ENCODE assay signal across 17 cellular contexts in the genomic region with DNA sequence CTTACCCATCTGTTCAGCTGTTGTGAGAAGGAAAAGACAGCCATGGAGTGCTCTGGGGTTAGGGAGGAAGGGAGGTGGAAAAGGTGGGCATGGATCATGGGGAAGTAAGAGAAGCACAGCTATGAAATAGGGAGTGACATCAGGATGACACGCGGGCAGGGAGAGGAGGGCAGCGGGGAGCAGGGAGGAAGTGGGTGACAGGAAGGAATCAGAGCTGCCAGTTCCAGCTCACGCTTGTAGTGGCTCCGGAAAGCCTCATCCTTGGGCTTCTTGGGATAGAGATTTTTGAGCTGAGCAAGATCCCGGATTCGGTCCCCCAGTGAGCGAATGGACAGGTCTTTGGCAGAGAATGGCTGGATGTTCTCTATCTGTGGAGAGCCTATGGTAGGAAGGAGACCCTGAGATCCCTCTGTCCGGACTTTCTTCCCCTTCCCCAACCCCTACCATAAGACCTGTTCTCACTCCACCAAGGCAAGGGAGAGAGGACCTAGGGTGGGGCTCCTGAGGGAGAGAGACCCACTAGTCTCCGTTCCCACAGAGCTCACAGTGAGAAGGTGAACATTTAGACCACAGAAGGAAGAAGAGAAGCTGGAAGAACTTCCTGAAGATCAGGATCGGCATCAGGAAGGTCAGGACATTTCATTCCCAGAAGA. TPM values are rescaled to one million over a fixed set of nuclear protein-coding genes. Genes with fewer than 3 reads are reported as not detected.
DNase-seq lines count a peak whose midpoint lies in the region; ATAC-seq, FAIRE-seq and TF ChIP-seq lines count a peak whose summit lies in the region.
"Had no signal": no experiment of that assay in that cellular context is flagged by ENCODE, and none has a peak within 500 bp of the region (broad histone marks: within the 10 kb centered on the region; RNA-seq: fewer than 3 reads in every experiment).

No MANE protein-coding gene starts in this region.

- H3K27me3 ChIP-seq in endothelial cell of umbilical vein (ENCODE audit: control insufficient read depth in 2 of 2, insufficient read depth in 2 of 2, low read length in 2 of 2) = no peaks in the 10 kb centered on the region
- no peaks in the 10 kb centered on the region for H3K27me3 ChIP-seq in right cardiac atrium (ENCODE audit: control insufficient read depth, insufficient read depth)
- H3K27me3 ChIP-seq in hepatocyte = no peaks in the 10 kb centered on the region

- no peak overlapping the region for H2AFZ ChIP-seq in endothelial cell of umbilical vein (ENCODE audit: low read depth, low read length)
- H2AFZ ChIP-seq in hepatocyte = no peak overlapping the region

- H3K9ac ChIP-seq in endothelial cell of umbilical vein (replicated peaks; ENCODE audit: extremely low read depth, insufficient read depth, low read length) = no peak overlapping the region

- POLR2A ChIA-PET in activated CD4-positive, alpha-beta T cell treated with anti-CD3 and anti-CD28 coated beads for 36 hours (lab: Charles Lee) = interaction anchor here (0.6 to 0.8 kb wide), 2 partner anchors 20 to 25 kb away, joined by 3 read pairs; a partner anchor contains a TSS
- POLR2A ChIA-PET in endothelial cell of umbilical vein (lab: Charles Lee) = interaction anchor here (2.2 kb wide), 1 partner anchor 12 kb away, joined by 9 read pairs; a partner anchor contains a TSS

- no peak overlapping the region for H3K4me3 ChIP-seq in endothelial cell of umbilical vein (replicated peaks in 1 of 3; ENCODE audit: insufficient read depth in 1 of 3, low read depth in 1 of 3, low read length in 3 of 3)
- H3K4me3 ChIP-seq in right cardiac atrium (ENCODE audit: low read length) = no peak overlapping the region
- no peak overlapping the region for H3K4me3 ChIP-seq in hepatocyte
- H3K4me3 ChIP-seq: A549, mucosa of descending colon had no signal

- intact Hi-C loops in activated CD4-positive, alpha-beta T cell treated with anti-CD3 and anti-CD28 coated beads for 36 hours (cut with DNase I, micrococcal nuclease) = no loop called here
- intact Hi-C loops in endothelial cell of umbilical vein (cut with micrococcal nuclease) (no loop called here), right cardiac atrium (cut with DNase I) (no loop called here)

- CTCF ChIA-PET in activated CD4-positive, alpha-beta T cell treated with anti-CD3 and anti-CD28 coated beads for 36 hours (lab: Charles Lee) = interaction anchor here (1.0 to 24.0 kb wide), 6 partner anchors 9 to 27 kb away, joined by 3 to 411 read pairs (median 4); a partner anchor contains a TSS
- CTCF ChIA-PET in endothelial cell of umbilical vein (lab: Charles Lee) = interaction anchor here (3.5 to 14.4 kb wide), 2 partner anchors 12 to 30 kb away, joined by 15 to 158 read pairs; a partner anchor contains a TSS

- peaks cover 39% of the 10 kb centered on the region for H3K4me1 Mint-ChIP-seq in activated CD4-positive, alpha-beta T cell treated with anti-CD3 and anti-CD28 coated beads for 36 hours
- peaks cover 77% of the 10 kb centered on the region for H3K4me1 Mint-ChIP-seq in stimulated activated memory B cell treated with anti-CD40 and anti-IgM and Interleukin-4, amounts not matched to agents 10 μg/mL and 1 μg/mL and 100 μg/mL, for 72 hours

- no peaks in the 10 kb centered on the region for H3K9me3 ChIP-seq in endothelial cell of umbilical vein (replicated peaks; ENCODE audit: control insufficient read depth, insufficient read depth, low read length)
- H3K9me3 ChIP-seq in right cardiac atrium (ENCODE audit: control insufficient read depth, low read length) = no peaks in the 10 kb centered on the region
- no peaks in the 10 kb centered on the region for H3K9me3 ChIP-seq in hepatocyte (ENCODE audit: low read depth)
- H3K9me3 ChIP-seq: A549, mucosa of descending colon had no signal

- dilution Hi-C loops in endothelial cell of umbilical vein (cut with MboI; ENCODE audit: extremely low pct_ligation_motif_present, low sequenced_read_pairs) = no loop called here

- H3K27ac ChIP-seq in endothelial cell of umbilical vein (ENCODE audit: insufficient read depth, low read depth, low read length) = no peak overlapping the region
- no peak overlapping the region for H3K27ac ChIP-seq in right cardiac atrium (ENCODE audit: low read length)
- H3K27ac ChIP-seq in hepatocyte = no peak overlapping the region
- H3K27ac ChIP-seq: A549 had no signal

- H3K9me3 Mint-ChIP-seq in activated CD4-positive, alpha-beta T cell treated with anti-CD3 and anti-CD28 coated beads for 36 hours (ENCODE audit: low read depth) = no peaks in the 10 kb centered on the region
- H3K9me3 Mint-ChIP-seq in stimulated activated memory B cell treated with anti-CD40 and anti-IgM and Interleukin-4, amounts not matched to agents 10 μg/mL and 1 μg/mL and 100 μg/mL, for 72 hours = no peaks in the 10 kb centered on the region

- H3K4me2 ChIP-seq in endothelial cell of umbilical vein (ENCODE audit: insufficient read depth, low read length) (no peak overlapping the region), hepatocyte (no peak overlapping the region)
- H3K4me2 ChIP-seq: A549 had no signal

- H3K79me2 ChIP-seq in endothelial cell of umbilical vein (ENCODE audit: control insufficient read depth, insufficient read depth, low read length) = no peaks in the 10 kb centered on the region
- H3K79me2 ChIP-seq in hepatocyte = no peaks in the 10 kb centered on the region

- H3K27ac Mint-ChIP-seq in activated CD4-positive, alpha-beta T cell treated with anti-CD3 and anti-CD28 coated beads for 36 hours = peak overlapping the region; percentile 84
- peak overlapping the region; percentile 63 for H3K27ac Mint-ChIP-seq in stimulated activated memory B cell treated with anti-CD40 and anti-IgM and Interleukin-4, amounts not matched to agents 10 μg/mL and 1 μg/mL and 100 μg/mL, for 72 hours

- H4K20me1 ChIP-seq in endothelial cell of umbilical vein (replicated peaks; ENCODE audit: control insufficient read depth, extremely low read depth, insufficient read depth, low read length) (no peaks in the 10 kb centered on the region), hepatocyte (ENCODE audit: insufficient read depth, poor library complexity, severe bottlenecking) (no peaks in the 10 kb centered on the region)

- no peaks in the 10 kb centered on the region for H3K27me3 Mint-ChIP-seq in activated CD4-positive, alpha-beta T cell treated with anti-CD3 and anti-CD28 coated beads for 36 hours
- H3K27me3 Mint-ChIP-seq in stimulated activated memory B cell treated with anti-CD40 and anti-IgM and Interleukin-4, amounts not matched to agents 10 μg/mL and 1 μg/mL and 100 μg/mL, for 72 hours = no peaks in the 10 kb centered on the region

- DNase-seq in activated CD4-positive, alpha-beta T cell treated with anti-CD3 and anti-CD28 coated beads for 36 hours = no peak
- DNase-seq in activated CD4-positive, alpha-beta T cell treated with anti-CD3 and anti-CD28 coated beads, Interleukin-2, amount 50 U/mL, for 48 hours = no peak
- peak; percentile 40 for DNase-seq in RKO (ENCODE audit: low spot score)
- no peak for DNase-seq in endothelial cell of umbilical vein (ENCODE audit: low read depth, low spot score)
- DNase-seq in NCI-H2196 (lab: John Stamatoyannopoulos, UW; ENCODE audit: unreplicated experiment) = no peak
- DNase-seq in right cardiac atrium = no peak
- DNase-seq in hepatocyte (ENCODE audit: low spot score) = no peak
- DNase-seq: DMS53, mucosa of descending colon, NCI-H1105, NCI-H526 had no signal

- TF ChIP-seq POLR2A in endothelial cell of umbilical vein (IDR thresholded peaks at IDR 0.05; ENCODE audit: low read depth, low read length) = no peak

- no peak for ATAC-seq in activated CD4-positive, alpha-beta T cell treated with anti-CD3 and anti-CD28 coated beads for 36 hours
- no peak for ATAC-seq in stimulated activated memory B cell treated with anti-CD40 and anti-IgM and Interleukin-4, amounts not matched to agents 10 μg/mL and 1 μg/mL and 100 μg/mL, for 72 hours
- ATAC-seq in right cardiac atrium = no peak
- ATAC-seq: A549, mucosa of descending colon, Right ventricle myocardium inferior had no signal

- no peaks in the 10 kb centered on the region for H3K9me1 ChIP-seq in endothelial cell of umbilical vein (replicated peaks; ENCODE audit: control insufficient read depth, extremely low read depth, insufficient read depth, low read length)

- H3K36me3 ChIP-seq in endothelial cell of umbilical vein (ENCODE audit: control insufficient read depth in 2 of 2, extremely low read depth in 1 of 2, insufficient read depth in 2 of 2, low read length in 2 of 2) (peaks cover 4 to 40% of the 10 kb centered on the region in 2 experiments), hepatocyte (replicated peaks; ENCODE audit: insufficient read depth, low read depth) (no peaks in the 10 kb centered on the region)

- WGBS in right cardiac atrium = 72% methylated on average over 11 of the region's 11 CpGs
- 93% methylated on average over 11 of the region's 11 CpGs for WGBS in hepatocyte (ENCODE audit: low lambda C conversion rate, missing lambda C conversion rate)

- peaks cover 63% of the 10 kb centered on the region for H3K36me3 Mint-ChIP-seq in activated CD4-positive, alpha-beta T cell treated with anti-CD3 and anti-CD28 coated beads for 36 hours (ENCODE audit: low read depth)
- peaks cover 66% of the 10 kb centered on the region for H3K36me3 Mint-ChIP-seq in stimulated activated memory B cell treated with anti-CD40 and anti-IgM and Interleukin-4, amounts not matched to agents 10 μg/mL and 1 μg/mL and 100 μg/mL, for 72 hours

- BruUV-seq in endothelial cell of umbilical vein (replicated peaks; lab: Mats Ljungman, UMichigan) = TSS peak; percentile 0

- FAIRE-seq in endothelial cell of umbilical vein (lab: Jason Lieb, UNC) = no peak
- FAIRE-seq: A549 had no signal

- TF ChIP-seq CTCF in endothelial cell of umbilical vein (IDR thresholded peaks at IDR 0.05; ENCODE audit: extremely low read depth in 1 of 2, insufficient read depth in 1 of 2, low read depth in 1 of 2, low read length in 2 of 2) (no peak), hepatocyte (IDR thresholded peaks at IDR 0.05; ENCODE audit: poor library complexity) (no peak)

- no peak overlapping the region for H3K4me3 Mint-ChIP-seq in activated CD4-positive, alpha-beta T cell treated with anti-CD3 and anti-CD28 coated beads for 36 hours
- no peak overlapping the region for H3K4me3 Mint-ChIP-seq in stimulated activated memory B cell treated with anti-CD40 and anti-IgM and Interleukin-4, amounts not matched to agents 10 μg/mL and 1 μg/mL and 100 μg/mL, for 72 hours

- H3K4me1 ChIP-seq in endothelial cell of umbilical vein (ENCODE audit: control insufficient read depth, extremely low read depth, insufficient read depth, low read length) (peaks cover 4% of the 10 kb centered on the region), right cardiac atrium (ENCODE audit: control insufficient read depth, insufficient read depth, low read length) (no peaks in the 10 kb centered on the region), hepatocyte (ENCODE audit: insufficient read depth) (peaks cover 11% of the 10 kb centered on the region)

- H3K9me2 ChIP-seq in hepatocyte (replicated peaks; ENCODE audit: insufficient read depth) = no peaks in the 10 kb centered on the region

RNA-seq across cellular contexts. Expression of a gene that starts 10.3 kb away (rescaled TPM):
- total RNA-seq in activated CD4-positive, alpha-beta T cell treated with anti-CD3 and anti-CD28 coated beads for 36 hours = 10 to 100 TPM; 46.8 to 48.6 TPM
- total RNA-seq in endothelial cell of umbilical vein (13.4 and 15.9 TPM in 2 replicates), right cardiac atrium (10 to 100 TPM; 12.8 to 22.7 (median 14.7) TPM), hepatocyte (21.9 and 24.8 TPM in 2 replicates)
- polyA plus RNA-seq in endothelial cell of umbilical vein (14.6 and 19.5 TPM in 2 replicates), right cardiac atrium (13.8 TPM), hepatocyte (12.3 and 12.9 TPM in 2 replicates)
- polyA plus RNA-seq in endothelial cell of umbilical vein (2011; cell fraction: cytosol; rRNA removed) = 9.2 and 11.3 TPM in 2 replicates
- polyA plus RNA-seq in endothelial cell of umbilical vein (2011; cell fraction: nucleus; rRNA removed) = 11.9 and 14.2 TPM in 2 replicates
- 6.5 and 11.1 TPM in 2 replicates for polyA plus RNA-seq in endothelial cell of umbilical vein (2012)
- 20.5 and 21.2 TPM in 2 replicates for polyA minus RNA-seq in endothelial cell of umbilical vein
- polyA minus RNA-seq in endothelial cell of umbilical vein (2011; cell fraction: cytosol; rRNA and poly(A)+ RNA removed) = 10.1 TPM
- 4.5 and 6.8 TPM in 2 replicates for polyA minus RNA-seq in endothelial cell of umbilical vein (2011; cell fraction: nucleus; rRNA and poly(A)+ RNA removed)

RNA-seq across cellular contexts. Expression of a gene that starts 12.0 kb away (rescaled TPM):
- total RNA-seq in activated CD4-positive, alpha-beta T cell treated with anti-CD3 and anti-CD28 coated beads for 36 hours = 100 to 1,000 TPM; 250 to 288 TPM
- total RNA-seq in endothelial cell of umbilical vein (101 and 136 TPM in 2 replicates), right cardiac atrium (10 to 100 TPM; 77.8 to 89.6 (median 83.6) TPM), hepatocyte (76.7 and 78.9 TPM in 2 replicates)
- polyA plus RNA-seq in endothelial cell of umbilical vein (147 and 164 TPM in 2 replicates), right cardiac atrium (57.6 TPM), hepatocyte (80.0 and 101 TPM in 2 replicates)
- polyA plus RNA-seq in endothelial cell of umbilical vein (2011; cell fraction: cytosol; rRNA removed) = 90.9 and 106 TPM in 2 replicates
- 343 and 418 TPM in 2 replicates for polyA plus RNA-seq in endothelial cell of umbilical vein (2011; cell fraction: nucleus; rRNA removed)
- polyA plus RNA-seq in endothelial cell of umbilical vein (2012) = 112 and 122 TPM in 2 replicates
- polyA minus RNA-seq in endothelial cell of umbilical vein = 126 and 150 TPM in 2 replicates
- 47.6 TPM for polyA minus RNA-seq in endothelial cell of umbilical vein (2011; cell fraction: cytosol; rRNA and poly(A)+ RNA removed)
- 64.2 and 65.2 TPM in 2 replicates for polyA minus RNA-seq in endothelial cell of umbilical vein (2011; cell fraction: nucleus; rRNA and poly(A)+ RNA removed)

RNA-seq across cellular contexts. Expression of a gene that starts 20.6 kb away (rescaled TPM):
- 10 to 100 TPM; 79.0 to 81.1 TPM for total RNA-seq in activated CD4-positive, alpha-beta T cell treated with anti-CD3 and anti-CD28 coated beads for 36 hours
- total RNA-seq in endothelial cell of umbilical vein (21.5 and 27.7 TPM in 2 replicates), right cardiac atrium (1 to 10 TPM; 4.4 to 6.1 (median 5.1) TPM), hepatocyte (8.3 and 9.3 TPM in 2 replicates)
- polyA plus RNA-seq in endothelial cell of umbilical vein (9.0 and 10.8 TPM in 2 replicates), right cardiac atrium (1.6 TPM), hepatocyte (3.0 and 6.2 TPM in 2 replicates)
- polyA plus RNA-seq in endothelial cell of umbilical vein (2011; cell fraction: cytosol; rRNA removed) = 6.7 TPM in 2 replicates
- polyA plus RNA-seq in endothelial cell of umbilical vein (2011; cell fraction: nucleus; rRNA removed) = 32.5 and 40.5 TPM in 2 replicates
- 7.4 and 11.7 TPM in 2 replicates for polyA plus RNA-seq in endothelial cell of umbilical vein (2012)
- polyA minus RNA-seq in endothelial cell of umbilical vein = 19.8 and 21.7 TPM in 2 replicates
- 18.2 TPM for polyA minus RNA-seq in endothelial cell of umbilical vein (2011; cell fraction: cytosol; rRNA and poly(A)+ RNA removed)
- 9.5 and 17.7 TPM in 2 replicates for polyA minus RNA-seq in endothelial cell of umbilical vein (2011; cell fraction: nucleus; rRNA and poly(A)+ RNA removed)

RNA-seq across cellular contexts. Expression of a gene that starts 29.1 kb away (rescaled TPM):
- total RNA-seq in activated CD4-positive, alpha-beta T cell treated with anti-CD3 and anti-CD28 coated beads for 36 hours = 1 to 10 TPM; 1.8 to 2.7 TPM
- total RNA-seq in endothelial cell of umbilical vein = 3.8 and 4.6 TPM in 2 replicates
- polyA plus RNA-seq in endothelial cell of umbilical vein = 1.5 and 1.6 TPM in 2 replicates
- polyA plus RNA-seq in endothelial cell of umbilical vein (2011; cell fraction: cytosol; rRNA removed) = 1.5 and 2.4 TPM in 2 replicates
- 2.3 and 3.1 TPM in 2 replicates for polyA plus RNA-seq in endothelial cell of umbilical vein (2011; cell fraction: nucleus; rRNA removed)
- 2.7 and 9.0 TPM in 2 replicates for polyA plus RNA-seq in endothelial cell of umbilical vein (2012)
- 7.8 and 9.3 TPM in 2 replicates for polyA minus RNA-seq in endothelial cell of umbilical vein
- 3.2 TPM for polyA minus RNA-seq in endothelial cell of umbilical vein (2011; cell fraction: cytosol; rRNA and poly(A)+ RNA removed)
- 4.3 and 5.0 TPM in 2 replicates for polyA minus RNA-seq in endothelial cell of umbilical vein (2011; cell fraction: nucleus; rRNA and poly(A)+ RNA removed)
- 100 to 1,000 TPM in 3 of 4 donors, 10 to 100 TPM in 1; 79.7 to 181 (median 154) TPM for total RNA-seq in right cardiac atrium
- 55.0 TPM for polyA plus RNA-seq in right cardiac atrium
- total RNA-seq in hepatocyte = 48.5 and 76.8 TPM in 2 replicates
- 47.8 and 57.6 TPM in 2 replicates for polyA plus RNA-seq in hepatocyte

RNA-seq across cellular contexts. Expression of a gene that starts 48.2 kb away (rescaled TPM):
- not detected for total RNA-seq in activated CD4-positive, alpha-beta T cell treated with anti-CD3 and anti-CD28 coated beads for 36 hours
- total RNA-seq in endothelial cell of umbilical vein (not detected in 2 replicates), right cardiac atrium (not detected), hepatocyte (not detected in 2 replicates)
- polyA plus RNA-seq in endothelial cell of umbilical vein (not detected in 2 replicates), right cardiac atrium (not detected), hepatocyte (0.59 TPM in 1 of 2 replicates, not detected in the other)
- polyA plus RNA-seq in endothelial cell of umbilical vein (2011; cell fraction: cytosol; rRNA removed) = not detected in 2 replicates
- polyA plus RNA-seq in endothelial cell of umbilical vein (2011; cell fraction: nucleus; rRNA removed) = not detected in 2 replicates
- polyA plus RNA-seq in endothelial cell of umbilical vein (2012) = not detected in 2 replicates
- not detected in 2 replicates for polyA minus RNA-seq in endothelial cell of umbilical vein
- not detected for polyA minus RNA-seq in endothelial cell of umbilical vein (2011; cell fraction: cytosol; rRNA and poly(A)+ RNA removed)
- polyA minus RNA-seq in endothelial cell of umbilical vein (2011; cell fraction: nucleus; rRNA and poly(A)+ RNA removed) = not detected in 2 replicates
- total RNA-seq: H4, HT-29, mucosa of descending colon, Right ventricle myocardium inferior had no signal
- polyA plus RNA-seq: A549, thymus had no signal
